Comparison of ENCODE assay signal across 1 cellular context in the genomic region with DNA sequence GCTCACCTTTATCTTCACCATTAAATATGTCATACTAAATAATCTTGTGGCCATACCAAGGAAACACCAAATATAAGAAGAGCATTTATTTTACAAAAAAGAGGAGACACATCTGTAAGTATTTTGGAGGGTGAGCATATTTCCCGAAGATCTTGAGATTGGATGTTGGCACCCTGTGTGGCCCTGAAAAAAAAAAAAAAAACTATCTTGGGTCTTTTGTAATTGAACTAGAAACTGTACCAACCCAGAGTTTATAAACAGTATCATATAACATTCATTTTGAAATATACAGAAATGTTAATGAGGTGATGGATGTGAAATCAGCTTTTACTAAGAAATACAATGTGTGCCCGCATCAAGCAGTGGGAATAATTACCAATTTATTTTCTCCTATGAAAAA.
TF ChIP-seq lines count a peak whose summit lies in the region.

No MANE protein-coding gene starts in this region.

TF ChIP-seq in HEK293, 187 proteins besides CTCF, POLR2A, EP300 and RAD21 (continued from another document):
- TF ChIP-seq, protein P1, sequence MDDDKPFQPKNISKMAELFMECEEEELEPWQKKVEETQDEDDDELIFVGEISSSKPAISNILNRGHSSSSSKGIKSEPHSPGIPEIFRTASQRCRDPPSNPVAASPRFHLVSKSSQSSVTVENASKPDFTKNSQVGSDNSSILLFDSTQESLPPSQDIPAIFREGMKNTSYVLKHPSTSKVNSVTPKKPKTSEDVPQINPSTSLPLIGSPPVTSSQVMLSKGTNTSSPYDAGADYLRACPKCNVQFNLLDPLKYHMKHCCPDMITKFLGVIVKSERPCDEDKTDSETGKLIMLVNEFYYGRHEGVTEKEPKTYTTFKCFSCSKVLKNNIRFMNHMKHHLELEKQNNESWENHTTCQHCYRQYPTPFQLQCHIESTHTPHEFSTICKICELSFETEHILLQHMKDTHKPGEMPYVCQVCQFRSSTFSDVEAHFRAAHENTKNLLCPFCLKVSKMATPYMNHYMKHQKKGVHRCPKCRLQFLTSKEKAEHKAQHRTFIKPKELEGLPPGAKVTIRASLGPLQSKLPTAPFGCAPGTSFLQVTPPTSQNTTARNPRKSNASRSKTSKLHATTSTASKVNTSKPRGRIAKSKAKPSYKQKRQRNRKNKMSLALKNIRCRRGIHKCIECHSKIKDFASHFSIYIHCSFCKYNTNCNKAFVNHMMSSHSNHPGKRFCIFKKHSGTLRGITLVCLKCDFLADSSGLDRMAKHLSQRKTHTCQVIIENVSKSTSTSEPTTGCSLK (tag by site-specific recombination; IDR thresholded peaks at IDR 0.05): no peak
- TF ChIP-seq ZNF169 (tag by site-specific recombination; IDR thresholded peaks at IDR 0.05): no peak
- TF ChIP-seq HOXC10 (CRISPR knock-in tag; IDR thresholded peaks at IDR 0.05): no peak
